In genomic region chr4:127875791-127876190, GRCh38 we compare ENCODE assay signal across 6 cellular contexts.
"Had no signal": no experiment of that assay in that cellular context is flagged by ENCODE, and none has a peak within 500 bp of the region (broad histone marks: within the 10 kb centered on the region; RNA-seq: fewer than 3 reads in every experiment).

No MANE protein-coding gene starts in this region.

- H3K9ac ChIP-seq: GM23248 had no signal

- H3K9me3 ChIP-seq: HAP-1 had no signal

- H3K4me3 ChIP-seq: GM23248, HAP-1, K562 had no signal

- H2AFZ ChIP-seq: GM23248 had no signal

- H3K36me3 ChIP-seq: HAP-1 had no signal

- H3K27ac ChIP-seq: GM23248, HL-60 had no signal

- DNase-seq: GOT3, H7 had no signal
